Comparison of ENCODE assay signal across 29 cellular contexts in the genomic region with DNA sequence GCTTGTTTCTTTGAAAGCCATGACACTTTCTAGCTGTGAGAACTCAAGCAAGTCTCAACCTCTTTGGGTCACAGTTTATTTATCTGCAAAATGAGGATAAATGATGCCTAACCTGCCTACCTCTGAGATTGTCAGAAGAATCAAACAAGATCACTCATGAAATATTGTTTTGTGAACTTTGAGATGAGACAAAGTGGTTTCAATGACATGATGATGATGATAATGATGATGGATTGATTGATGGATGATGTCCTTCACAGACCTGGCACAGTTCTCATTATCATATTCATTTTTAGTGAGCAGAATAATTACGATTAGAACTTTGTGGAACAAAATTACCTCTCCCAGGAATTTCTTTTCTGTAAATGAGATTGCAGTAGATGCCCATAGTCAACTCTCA.
"Had no signal": no experiment of that assay in that cellular context is flagged by ENCODE, and none has a peak within 500 bp of the region (broad histone marks: within the 10 kb centered on the region; RNA-seq: fewer than 3 reads in every experiment).

No MANE protein-coding gene starts in this region.

- FAIRE-seq: astrocyte had no signal

- H3K27me3 Mint-ChIP-seq: activated CD4-positive, alpha-beta T cell treated with anti-CD3 and anti-CD28 coated beads, Interleukin-2, amount 10 ng/mL, durations not matched to agents 24 days and 14 days; activated CD8-positive, alpha-beta T cell treated with anti-CD3 and anti-CD28 coated beads for 36 hours had no signal

- H3K27ac Mint-ChIP-seq: activated CD4-positive, alpha-beta T cell treated with anti-CD3 and anti-CD28 coated beads, Interleukin-2, amount 10 ng/mL, durations not matched to agents 24 days and 14 days; activated CD8-positive, alpha-beta T cell treated with anti-CD3 and anti-CD28 coated beads for 36 hours; activated naive CD4-positive, alpha-beta T cell treated with anti-CD3 and anti-CD28 coated beads for 36 hours; activated naive CD4-positive, alpha-beta T cell treated with anti-CD3 and anti-CD28 coated beads, Interleukin-2, amount 50 U/mL, for 72 hours had no signal

- H3K9me3 ChIP-seq: adrenal gland, body of pancreas, breast epithelium, Peyer's patch had no signal

- H3K27ac ChIP-seq: adrenal gland, body of pancreas, breast epithelium, Peyer's patch, WERI-Rb-1 had no signal

- H3K4me1 ChIP-seq: adrenal gland, body of pancreas, breast epithelium, Peyer's patch had no signal

- ATAC-seq: activated CD8-positive, alpha-beta T cell treated with anti-CD3 and anti-CD28 coated beads for 36 hours; activated naive CD4-positive, alpha-beta T cell treated with anti-CD3 and anti-CD28 coated beads, Interleukin-2, amount 50 U/mL, for 72 hours; body of pancreas; PC-3; SK-N-SH treated with all-trans-retinoic acid at 6 μM for 48 hours had no signal

- DNase-seq: activated CD4-positive, alpha-beta T cell treated with anti-CD3 and anti-CD28 coated beads, Interleukin-2, amount 10 ng/mL, durations not matched to agents 24 days and 14 days; activated CD4-positive, alpha-beta T cell treated with anti-CD3 and anti-CD28 coated beads, Interleukin-2, amount 50 U/mL, for 4 hours; activated CD8-positive, alpha-beta T cell treated with anti-CD3 and anti-CD28 coated beads for 36 hours; activated gamma-delta T cell treated with Interleukin-2 at 50 U/mL for 16 hours; activated naive CD4-positive, alpha-beta T cell treated with anti-CD3 and anti-CD28 coated beads for 36 hours; activated T-cell treated with anti-CD3 and anti-CD28 coated beads, Interleukin-2, amount 50 U/mL, for 1 hour; adrenal gland; body of pancreas; caudate nucleus; cerebellar nuclear complex; Karpas-422; NCI-H1105; NCI-H1417 treated with DMSO at 0.1 percent for 48 hours; NCI-H187 treated with DMSO at 0.1 percent for 48 hours; NCI-H2081 treated with DMSO at 0.1 percent for 48 hours; NCI-H226; NCI-H446 treated with DMSO at 0.1 percent for 48 hours; NCI-H524; NCI-H69; PC-3; Peyer's patch; RPMI8226; SIG-M5; T1000; WERI-Rb-1 had no signal

- H3K36me3 ChIP-seq: adrenal gland, breast epithelium, Peyer's patch, WERI-Rb-1 had no signal

- H3K27me3 ChIP-seq: adrenal gland, body of pancreas, breast epithelium, Peyer's patch had no signal

- H3K4me3 ChIP-seq: adrenal gland, body of pancreas, breast epithelium, Peyer's patch had no signal

- H3K4me3 Mint-ChIP-seq: activated CD4-positive, alpha-beta T cell treated with anti-CD3 and anti-CD28 coated beads, Interleukin-2, amount 10 ng/mL, durations not matched to agents 24 days and 14 days; activated CD8-positive, alpha-beta T cell treated with anti-CD3 and anti-CD28 coated beads for 36 hours; activated naive CD4-positive, alpha-beta T cell treated with anti-CD3 and anti-CD28 coated beads for 36 hours had no signal
